33 cellular contexts compared by ENCODE assay signal in the genomic region with DNA sequence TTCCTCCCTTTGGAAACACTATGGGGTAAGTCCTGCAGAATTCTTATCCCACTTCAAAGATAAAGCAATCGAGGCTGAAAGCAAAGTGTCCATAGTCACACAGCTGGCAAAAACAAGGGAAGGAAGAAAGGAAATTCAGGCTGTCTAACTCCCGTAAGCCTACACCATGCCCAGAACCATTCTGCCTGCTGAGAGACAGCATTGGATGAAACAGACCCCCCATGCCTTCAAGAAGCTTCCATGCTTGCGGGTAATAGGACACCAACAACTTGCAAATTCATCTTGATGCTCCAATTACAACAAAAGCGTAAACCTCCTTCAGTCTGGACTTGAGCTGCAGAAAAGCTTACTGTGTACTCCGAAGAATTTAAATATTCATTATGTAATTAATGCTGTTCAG.
"Had no signal": no experiment of that assay in that cellular context is flagged by ENCODE, and none has a peak within 500 bp of the region (broad histone marks: within the 10 kb centered on the region; RNA-seq: fewer than 3 reads in every experiment).

No MANE protein-coding gene starts in this region.

- H3K9ac ChIP-seq: SK-N-SH had no signal

- H3K4me2 ChIP-seq: SK-N-SH had no signal

- H3K9me3 Mint-ChIP-seq: activated B cell treated with CpG ODN at 0.5 μM for 24 hours; activated CD4-positive, alpha-beta memory T cell treated with anti-CD3 and anti-CD28 coated beads for 36 hours; activated naive CD4-positive, alpha-beta T cell treated with anti-CD3 and anti-CD28 coated beads for 36 hours; activated naive CD4-positive, alpha-beta T cell treated with anti-CD3 and anti-CD28 coated beads, Interleukin-2, amount 50 U/mL, for 72 hours; activated T-cell treated with anti-CD3 and anti-CD28 coated beads, Interleukin-2, amount 50 U/mL, for 4 hours; activated T-helper 1 cell treated with anti-CD3 and anti-CD28 coated beads, Interleukin-12 subunit alpha, Interleukin-12 subunit beta, Interleukin-2, Interleukin-4 antibody, amounts not matched to agents 30 ng/mL and 10 ng/mL and 1 ng/mL, durations not matched to agents 14 hours and 24 hours and 36 hours; T-helper 1 cell treated with Interleukin-12 subunit alpha and Interleukin-12 subunit beta and Interleukin-4 antibody, amounts not matched to agents 30 μg/mL and 1 μg/mL, for 36 hours; T-helper 2 cell treated with Interferon-gamma antibody and Interleukin-4, amounts not matched to agents 5 μg/mL and 100 μg/mL, for 36 hours had no signal

- H3K36me3 ChIP-seq: adrenal gland, breast epithelium, Peyer's patch, SJSA1 had no signal

- ATAC-seq: activated naive CD4-positive, alpha-beta T cell treated with anti-CD3 and anti-CD28 coated beads, Interleukin-2, amount 50 U/mL, for 72 hours; activated T-cell treated with anti-CD3 and anti-CD28 coated beads, Interleukin-2, amount 50 U/mL, for 4 hours; body of pancreas; PC-3 had no signal

- H3K4me1 Mint-ChIP-seq: activated B cell treated with CpG ODN at 0.5 μM for 24 hours had no signal

- H3K27ac ChIP-seq: adrenal gland, body of pancreas, breast epithelium, Peyer's patch, SJSA1 had no signal

- H3K4me1 ChIP-seq: adrenal gland, body of pancreas, breast epithelium had no signal

- H3K9me3 ChIP-seq: adrenal gland, body of pancreas, breast epithelium, Peyer's patch, SJSA1, SK-N-SH had no signal

- H3K27me3 Mint-ChIP-seq: activated B cell treated with CpG ODN at 0.5 μM for 24 hours had no signal

- H3K27me3 ChIP-seq: adrenal gland, body of pancreas, breast epithelium, Peyer's patch, SJSA1 had no signal

- H3K4me3 Mint-ChIP-seq: activated B cell treated with CpG ODN at 0.5 μM for 24 hours; activated CD4-positive, alpha-beta memory T cell treated with anti-CD3 and anti-CD28 coated beads for 36 hours; activated naive CD4-positive, alpha-beta T cell treated with anti-CD3 and anti-CD28 coated beads for 36 hours; activated T-cell treated with anti-CD3 and anti-CD28 coated beads, Interleukin-2, amount 50 U/mL, for 4 hours; activated T-helper 1 cell treated with anti-CD3 and anti-CD28 coated beads, Interleukin-12 subunit alpha, Interleukin-12 subunit beta, Interleukin-2, Interleukin-4 antibody, amounts not matched to agents 30 ng/mL and 10 ng/mL and 1 ng/mL, durations not matched to agents 14 hours and 24 hours and 36 hours; T-helper 1 cell treated with Interleukin-12 subunit alpha and Interleukin-12 subunit beta and Interleukin-4 antibody, amounts not matched to agents 30 μg/mL and 1 μg/mL, for 36 hours; T-helper 2 cell treated with Interferon-gamma antibody and Interleukin-4, amounts not matched to agents 5 μg/mL and 100 μg/mL, for 36 hours had no signal

- H3K4me3 ChIP-seq: adrenal gland, body of pancreas, breast epithelium, Peyer's patch, SJSA1 had no signal

- DNase-seq: activated B cell treated with CpG ODN at 0.5 μM for 24 hours; activated CD4-positive, alpha-beta memory T cell treated with anti-CD3 and anti-CD28 coated beads for 36 hours; activated CD4-positive, alpha-beta T cell treated with anti-CD3 and anti-CD28 coated beads for 4 hours; activated CD4-positive, alpha-beta T cell treated with anti-CD3 and anti-CD28 coated beads, Interleukin-2, amount 50 U/mL, for 1 hour; activated CD4-positive, CD25-positive, alpha-beta regulatory T cell treated with anti-CD3 and anti-CD28 coated beads, Interleukin-2, amount 50 U/mL, for 72 hours; activated CD8-positive, alpha-beta memory T cell treated with anti-CD3 and anti-CD28 coated beads, Interleukin-2, amount 50 U/mL, for 4 hours; activated gamma-delta T cell treated with Interleukin-2 at 50 U/mL for 16 hours; activated naive CD4-positive, alpha-beta T cell treated with anti-CD3 and anti-CD28 coated beads for 36 hours; activated T-cell treated with anti-CD3 and anti-CD28 coated beads for 4 hours; activated T-cell treated with anti-CD3 and anti-CD28 coated beads, Interleukin-2, amount 50 U/mL, for 4 hours; adrenal gland; body of pancreas; caudate nucleus; Karpas-422; NCI-H1105; NCI-H1417 treated with DMSO at 0.1 percent for 48 hours; NCI-H187 treated with DMSO at 0.1 percent for 48 hours; NCI-H2081; NCI-H226; NCI-H446 treated with DMSO at 0.1 percent for 48 hours; NCI-H69; NK-92 treated with Interleukin-12 subunit alpha and Interleukin-12 subunit beta, amount 100 ng/mL, for 24 hours; PC-3; Peyer's patch; RPMI8226; SHP77 treated with DMSO at 0.1 percent for 48 hours; SK-N-SH had no signal

- H3K36me3 Mint-ChIP-seq: activated CD4-positive, alpha-beta memory T cell treated with anti-CD3 and anti-CD28 coated beads for 36 hours; activated naive CD4-positive, alpha-beta T cell treated with anti-CD3 and anti-CD28 coated beads, Interleukin-2, amount 50 U/mL, for 72 hours had no signal

- H3K27ac Mint-ChIP-seq: activated B cell treated with CpG ODN at 0.5 μM for 24 hours; activated CD4-positive, alpha-beta memory T cell treated with anti-CD3 and anti-CD28 coated beads for 36 hours; activated naive CD4-positive, alpha-beta T cell treated with anti-CD3 and anti-CD28 coated beads for 36 hours; activated naive CD4-positive, alpha-beta T cell treated with anti-CD3 and anti-CD28 coated beads, Interleukin-2, amount 50 U/mL, for 72 hours; activated T-helper 1 cell treated with anti-CD3 and anti-CD28 coated beads, Interleukin-12 subunit alpha, Interleukin-12 subunit beta, Interleukin-2, Interleukin-4 antibody, amounts not matched to agents 30 ng/mL and 10 ng/mL and 1 ng/mL, durations not matched to agents 14 hours and 24 hours and 36 hours; T-helper 1 cell treated with Interleukin-12 subunit alpha and Interleukin-12 subunit beta and Interleukin-4 antibody, amounts not matched to agents 30 μg/mL and 1 μg/mL, for 36 hours; T-helper 2 cell treated with Interferon-gamma antibody and Interleukin-4, amounts not matched to agents 5 μg/mL and 100 μg/mL, for 36 hours had no signal
